Comparison of ENCODE assay signal across 2 cellular contexts in the genomic region with DNA sequence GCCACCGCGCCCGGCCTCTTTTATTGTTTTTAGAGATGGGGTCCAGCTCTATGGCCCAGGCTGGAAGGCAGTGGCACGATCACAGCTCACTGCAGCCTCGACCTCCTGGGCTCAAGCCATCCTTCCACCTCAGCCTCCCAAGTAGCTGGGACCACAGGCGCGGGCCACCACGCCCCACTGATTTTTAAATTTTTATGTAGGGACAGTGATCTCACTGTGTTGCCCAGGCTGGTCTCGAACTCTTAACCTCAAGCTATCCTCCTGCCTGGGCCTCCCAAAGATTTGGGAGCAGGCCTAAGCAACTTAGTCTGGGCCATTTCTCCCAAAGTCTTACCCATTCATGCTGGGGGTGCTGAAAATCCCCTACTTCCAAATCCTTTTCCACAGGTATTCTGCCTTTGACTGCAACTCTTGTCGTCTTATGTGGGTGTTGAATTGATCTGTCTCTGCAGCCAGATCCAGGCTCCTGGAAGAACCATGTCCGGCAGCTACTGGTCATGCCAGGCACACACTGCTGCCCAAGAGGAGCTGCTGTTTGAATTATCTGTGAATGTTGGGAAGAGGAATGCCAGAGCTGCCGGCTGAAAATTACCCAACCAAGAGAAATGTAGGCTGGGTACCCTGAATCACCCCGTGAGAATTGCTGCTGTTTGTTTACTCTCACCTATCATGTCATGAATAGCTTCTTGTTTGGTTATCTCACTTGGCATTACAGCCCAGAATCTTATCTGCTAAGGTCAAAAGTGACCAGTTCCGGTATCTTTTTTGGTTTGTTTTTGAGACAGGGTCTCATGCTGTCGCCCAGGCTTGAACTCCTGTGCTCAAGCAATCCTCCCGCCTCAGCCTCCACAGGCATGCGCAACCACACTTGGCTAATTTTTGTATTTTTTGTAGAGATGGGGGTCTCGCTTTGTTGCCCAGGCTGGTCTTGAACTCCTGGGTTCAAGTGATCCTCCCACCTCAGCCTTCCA.
TF ChIP-seq lines count a peak whose summit lies in the region.

No MANE protein-coding gene starts in this region.

TF ChIP-seq in SK-N-SH, 30 proteins besides CTCF, POLR2A, EP300 and RAD21 (continued from another document):
- TF ChIP-seq TCF12 (IDR thresholded peaks at IDR 0.05) (no peak), TEAD4 (IDR thresholded peaks at IDR 0.05; ENCODE audit: borderline replicate concordance, insufficient read depth) (no peak), USF1 (IDR thresholded peaks at IDR 0.05; ENCODE audit: borderline replicate concordance, low read depth) (no peak), ELF1 (IDR thresholded peaks at IDR 0.05) (no peak), JUND (IDR thresholded peaks at IDR 0.05) (no peak), MXI1 (IDR thresholded peaks at IDR 0.05; ENCODE audit: low read depth, low read length) (no peak), RXRA (IDR thresholded peaks at IDR 0.05; ENCODE audit: borderline replicate concordance, low read depth) (no peak), RCOR1 (IDR thresholded peaks at IDR 0.05; ENCODE audit: low read length) (no peak)

TF ChIP-seq in SK-N-SH treated with all-trans-retinoic acid at 6 μM for 48 hours, 23 proteins besides CTCF, POLR2A, EP300 and RAD21 (continued from another document):
- TF ChIP-seq ESRRG (CRISPR knock-in tag; IDR thresholded peaks at IDR 0.05): no peak
- TF ChIP-seq, protein P1, sequence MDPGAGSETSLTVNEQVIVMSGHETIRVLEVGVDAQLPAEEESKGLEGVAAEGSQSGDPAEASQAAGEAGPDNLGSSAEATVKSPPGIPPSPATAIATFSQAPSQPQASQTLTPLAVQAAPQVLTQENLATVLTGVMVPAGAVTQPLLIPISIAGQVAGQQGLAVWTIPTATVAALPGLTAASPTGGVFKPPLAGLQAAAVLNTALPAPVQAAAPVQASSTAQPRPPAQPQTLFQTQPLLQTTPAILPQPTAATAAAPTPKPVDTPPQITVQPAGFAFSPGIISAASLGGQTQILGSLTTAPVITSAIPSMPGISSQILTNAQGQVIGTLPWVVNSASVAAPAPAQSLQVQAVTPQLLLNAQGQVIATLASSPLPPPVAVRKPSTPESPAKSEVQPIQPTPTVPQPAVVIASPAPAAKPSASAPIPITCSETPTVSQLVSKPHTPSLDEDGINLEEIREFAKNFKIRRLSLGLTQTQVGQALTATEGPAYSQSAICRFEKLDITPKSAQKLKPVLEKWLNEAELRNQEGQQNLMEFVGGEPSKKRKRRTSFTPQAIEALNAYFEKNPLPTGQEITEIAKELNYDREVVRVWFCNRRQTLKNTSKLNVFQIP (CRISPR knock-in tag; IDR thresholded peaks at IDR 0.05; ENCODE audit: borderline replicate concordance, low read depth): no peak
- no peak for TF ChIP-seq ZC3H10 (CRISPR knock-in tag; IDR thresholded peaks at IDR 0.05)
- TF ChIP-seq SNAI2 (CRISPR knock-in tag; IDR thresholded peaks at IDR 0.05): no peak
- no peak for TF ChIP-seq ISL1 (CRISPR knock-in tag; IDR thresholded peaks at IDR 0.05)
- no peak for TF ChIP-seq PATZ1 (CRISPR knock-in tag; IDR thresholded peaks at IDR 0.05; ENCODE audit: borderline replicate concordance)
- TF ChIP-seq, protein P2, sequence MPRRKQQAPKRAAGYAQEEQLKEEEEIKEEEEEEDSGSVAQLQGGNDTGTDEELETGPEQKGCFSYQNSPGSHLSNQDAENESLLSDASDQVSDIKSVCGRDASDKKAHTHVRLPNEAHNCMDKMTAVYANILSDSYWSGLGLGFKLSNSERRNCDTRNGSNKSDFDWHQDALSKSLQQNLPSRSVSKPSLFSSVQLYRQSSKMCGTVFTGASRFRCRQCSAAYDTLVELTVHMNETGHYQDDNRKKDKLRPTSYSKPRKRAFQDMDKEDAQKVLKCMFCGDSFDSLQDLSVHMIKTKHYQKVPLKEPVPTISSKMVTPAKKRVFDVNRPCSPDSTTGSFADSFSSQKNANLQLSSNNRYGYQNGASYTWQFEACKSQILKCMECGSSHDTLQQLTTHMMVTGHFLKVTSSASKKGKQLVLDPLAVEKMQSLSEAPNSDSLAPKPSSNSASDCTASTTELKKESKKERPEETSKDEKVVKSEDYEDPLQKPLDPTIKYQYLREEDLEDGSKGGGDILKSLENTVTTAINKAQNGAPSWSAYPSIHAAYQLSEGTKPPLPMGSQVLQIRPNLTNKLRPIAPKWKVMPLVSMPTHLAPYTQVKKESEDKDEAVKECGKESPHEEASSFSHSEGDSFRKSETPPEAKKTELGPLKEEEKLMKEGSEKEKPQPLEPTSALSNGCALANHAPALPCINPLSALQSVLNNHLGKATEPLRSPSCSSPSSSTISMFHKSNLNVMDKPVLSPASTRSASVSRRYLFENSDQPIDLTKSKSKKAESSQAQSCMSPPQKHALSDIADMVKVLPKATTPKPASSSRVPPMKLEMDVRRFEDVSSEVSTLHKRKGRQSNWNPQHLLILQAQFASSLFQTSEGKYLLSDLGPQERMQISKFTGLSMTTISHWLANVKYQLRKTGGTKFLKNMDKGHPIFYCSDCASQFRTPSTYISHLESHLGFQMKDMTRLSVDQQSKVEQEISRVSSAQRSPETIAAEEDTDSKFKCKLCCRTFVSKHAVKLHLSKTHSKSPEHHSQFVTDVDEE (CRISPR knock-in tag; IDR thresholded peaks at IDR 0.05): no peak
- no peak for TF ChIP-seq TCF4 (CRISPR knock-in tag; IDR thresholded peaks at IDR 0.05; ENCODE audit: borderline replicate concordance)
- TF ChIP-seq CSDC2 (CRISPR knock-in tag; IDR thresholded peaks at IDR 0.05): no peak
- no peak for TF ChIP-seq BACH2 (CRISPR knock-in tag; IDR thresholded peaks at IDR 0.05; ENCODE audit: borderline replicate concordance)
- TF ChIP-seq TOX (CRISPR knock-in tag; IDR thresholded peaks at IDR 0.05; ENCODE audit: borderline replicate concordance): no peak
- no peak for TF ChIP-seq ZFP30 (CRISPR knock-in tag; IDR thresholded peaks at IDR 0.05)
- TF ChIP-seq OSR1 (CRISPR knock-in tag; IDR thresholded peaks at IDR 0.05): no peak
- no peak for TF ChIP-seq GLIS3 (CRISPR knock-in tag; IDR thresholded peaks at IDR 0.05)
- TF ChIP-seq, protein P3, sequence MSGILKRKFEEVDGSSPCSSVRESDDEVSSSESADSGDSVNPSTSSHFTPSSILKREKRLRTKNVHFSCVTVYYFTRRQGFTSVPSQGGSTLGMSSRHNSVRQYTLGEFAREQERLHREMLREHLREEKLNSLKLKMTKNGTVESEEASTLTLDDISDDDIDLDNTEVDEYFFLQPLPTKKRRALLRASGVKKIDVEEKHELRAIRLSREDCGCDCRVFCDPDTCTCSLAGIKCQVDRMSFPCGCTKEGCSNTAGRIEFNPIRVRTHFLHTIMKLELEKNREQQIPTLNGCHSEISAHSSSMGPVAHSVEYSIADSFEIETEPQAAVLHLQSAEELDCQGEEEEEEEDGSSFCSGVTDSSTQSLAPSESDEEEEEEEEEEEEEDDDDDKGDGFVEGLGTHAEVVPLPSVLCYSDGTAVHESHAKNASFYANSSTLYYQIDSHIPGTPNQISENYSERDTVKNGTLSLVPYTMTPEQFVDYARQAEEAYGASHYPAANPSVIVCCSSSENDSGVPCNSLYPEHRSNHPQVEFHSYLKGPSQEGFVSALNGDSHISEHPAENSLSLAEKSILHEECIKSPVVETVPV (CRISPR knock-in tag; IDR thresholded peaks at IDR 0.05): no peak
